In the genomic region with DNA sequence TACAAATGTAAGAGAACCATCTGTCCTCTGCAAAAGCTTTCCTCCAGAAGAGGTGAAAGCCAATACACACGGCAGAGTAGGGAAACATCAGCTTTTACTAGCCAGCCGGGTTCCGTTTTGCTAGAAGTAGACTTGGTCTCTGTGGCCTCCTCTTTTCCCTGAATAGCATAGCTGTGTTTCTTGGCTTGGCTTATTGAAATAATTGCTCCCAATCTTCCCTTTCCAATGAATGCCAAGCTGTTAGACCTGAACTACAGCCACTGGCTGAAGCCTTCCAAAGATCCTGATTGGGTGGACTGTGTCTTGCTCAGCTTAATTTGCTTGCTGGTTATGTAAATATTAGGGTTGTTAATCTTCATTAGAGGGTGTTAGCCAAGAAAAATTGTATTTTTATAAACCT, we compare ENCODE assay signal across 22 cellular contexts.
DNase-seq lines count a peak whose midpoint lies in the region; FAIRE-seq lines count a peak whose summit lies in the region.
"Had no signal": no experiment of that assay in that cellular context is flagged by ENCODE, and none has a peak within 500 bp of the region (broad histone marks: within the 10 kb centered on the region; RNA-seq: fewer than 3 reads in every experiment).

No MANE protein-coding gene starts in this region.

- no peak overlapping the region for H2BK12ac ChIP-seq in mesenchymal stem cell (ENCODE audit: low read length in 2 of 2)

- H4K91ac ChIP-seq in mesenchymal stem cell (ENCODE audit: low read length), result no peak overlapping the region

- no peak overlapping the region for H3K27ac ChIP-seq in mesenchymal stem cell (ENCODE audit: low read length, poor library complexity, severe bottlenecking)
- H3K27ac ChIP-seq: cardiac muscle cell, prostate gland had no signal

- 97% methylated on average over 3 of the region's 3 CpGs for WGBS in mesenchymal stem cell

- no peak overlapping the region for H3K4ac ChIP-seq in mesenchymal stem cell (ENCODE audit: low read depth in 1 of 2, low read length in 2 of 2)

- H3K18ac ChIP-seq in mesenchymal stem cell (ENCODE audit: low read depth in 1 of 2, low read length in 2 of 2), result no peak overlapping the region

- no peak overlapping the region for H2AFZ ChIP-seq in mesenchymal stem cell (ENCODE audit: low read depth, low read length)

- no peak overlapping the region for H3K23ac ChIP-seq in mesenchymal stem cell (ENCODE audit: low read length in 2 of 2)

- DNase-seq in COR-L47 (lab: John Stamatoyannopoulos, UW) (peak; percentile 42), DMS 273 treated with DMSO at 0.1 percent for 48 hours (lab: John Stamatoyannopoulos, UW) (peak; percentile 60), NCI-H2171 (lab: John Stamatoyannopoulos, UW) (peak; percentile 44), cerebellar cortex (ENCODE audit: low spot score) (peak; percentile 13), GM19240 (ENCODE audit: insufficient read length, low spot score) (no peak), frontal cortex (ENCODE audit: low spot score in 2 of 2) (no peak), mesenchymal stem cell (no peak)
- no peak for DNase-seq in activated CD8-positive, alpha-beta memory T cell treated with anti-CD3 and anti-CD28 coated beads for 24 hours
- DNase-seq: activated CD4-positive, alpha-beta T cell treated with anti-CD3 and anti-CD28 coated beads for 1 hour; activated CD8-positive, alpha-beta T cell treated with anti-CD3 and anti-CD28 coated beads for 36 hours; foreskin melanocyte; HCEC 1CT; left colon; mesendoderm; NCI-H187 treated with DMSO at 0.1 percent for 48 hours; NCI-H526; stimulated activated CD4-positive, alpha-beta T cell treated with anti-CD3 and anti-CD28 coated beads, Interleukin-15, amount 100 ng/mL, for 24 hours; tibial artery had no signal

- no peak overlapping the region for H3K9ac ChIP-seq in mesenchymal stem cell (ENCODE audit: low read length)

- FAIRE-seq in frontal cortex (lab: Jason Lieb, UNC), result no peak
- FAIRE-seq: GM12892, K562 had no signal

- H3K14ac ChIP-seq in mesenchymal stem cell (ENCODE audit: low read length in 2 of 2), result no peak overlapping the region

- H2BK120ac ChIP-seq in mesenchymal stem cell (ENCODE audit: low read depth, low read length), result no peak overlapping the region

- no peak overlapping the region for H4K8ac ChIP-seq in mesenchymal stem cell (ENCODE audit: low read length)

- H3K27me3 ChIP-seq in mesenchymal stem cell (ENCODE audit: control insufficient read depth in 1 of 2, insufficient read depth in 1 of 2, low read length in 2 of 2), result no peaks in the 10 kb centered on the region
- H3K27me3 ChIP-seq: tibial artery had no signal

- H2BK15ac ChIP-seq in mesenchymal stem cell (ENCODE audit: low read depth, poor library complexity, severe bottlenecking), result no peak overlapping the region

- H3K4me2 ChIP-seq in mesenchymal stem cell (ENCODE audit: low read length, poor library complexity, severe bottlenecking), result no peak overlapping the region

- H2BK5ac ChIP-seq in mesenchymal stem cell (ENCODE audit: low read depth, low read length, poor library complexity, severe bottlenecking), result no peak overlapping the region

- no peak overlapping the region for H3K4me3 ChIP-seq in mesenchymal stem cell (ENCODE audit: insufficient read depth in 1 of 2, low read depth in 1 of 2, low read length in 2 of 2)
- H3K4me3 ChIP-seq: cardiac muscle cell, K562, prostate gland, tibial artery had no signal

- H3K9me3 ChIP-seq in mesenchymal stem cell (ENCODE audit: control insufficient read depth, low read length), result no peaks in the 10 kb centered on the region
- H3K9me3 ChIP-seq: prostate gland, tibial artery had no signal

- peaks cover 12% of the 10 kb centered on the region for H3K79me1 ChIP-seq in mesenchymal stem cell (replicated peaks; ENCODE audit: low read length, poor library complexity, severe bottlenecking)

- no peaks in the 10 kb centered on the region for H3K36me3 ChIP-seq in mesenchymal stem cell (ENCODE audit: control insufficient read depth in 1 of 2, insufficient read depth in 2 of 2, low read depth in 1 of 2, low read length in 2 of 2)
- H3K36me3 ChIP-seq: cardiac muscle cell, prostate gland, tibial artery had no signal

- H3K4me1 ChIP-seq in mesenchymal stem cell (ENCODE audit: control insufficient read depth, insufficient read depth, low read depth, low read length), result no peaks in the 10 kb centered on the region
- H3K4me1 ChIP-seq: prostate gland had no signal

- no peak overlapping the region for H2AK5ac ChIP-seq in mesenchymal stem cell (ENCODE audit: low read length, severe bottlenecking)

Comparison
In these comparisons a context has a peak if more than half of its experiments do, and no peak if none do; other contexts are left out.
1. DNase-seq: peak in COR-L47 (single experiment), DMS 273 treated with DMSO at 0.1 percent for 48 hours (single experiment), NCI-H2171 (single experiment) and cerebellar cortex (single experiment); none in GM19240 (single experiment), frontal cortex (0 of 2), activated CD8-positive, alpha-beta memory T cell treated with anti-CD3 and anti-CD28 coated beads for 24 hours (single experiment) and mesenchymal stem cell (single experiment).